In the genomic region with DNA sequence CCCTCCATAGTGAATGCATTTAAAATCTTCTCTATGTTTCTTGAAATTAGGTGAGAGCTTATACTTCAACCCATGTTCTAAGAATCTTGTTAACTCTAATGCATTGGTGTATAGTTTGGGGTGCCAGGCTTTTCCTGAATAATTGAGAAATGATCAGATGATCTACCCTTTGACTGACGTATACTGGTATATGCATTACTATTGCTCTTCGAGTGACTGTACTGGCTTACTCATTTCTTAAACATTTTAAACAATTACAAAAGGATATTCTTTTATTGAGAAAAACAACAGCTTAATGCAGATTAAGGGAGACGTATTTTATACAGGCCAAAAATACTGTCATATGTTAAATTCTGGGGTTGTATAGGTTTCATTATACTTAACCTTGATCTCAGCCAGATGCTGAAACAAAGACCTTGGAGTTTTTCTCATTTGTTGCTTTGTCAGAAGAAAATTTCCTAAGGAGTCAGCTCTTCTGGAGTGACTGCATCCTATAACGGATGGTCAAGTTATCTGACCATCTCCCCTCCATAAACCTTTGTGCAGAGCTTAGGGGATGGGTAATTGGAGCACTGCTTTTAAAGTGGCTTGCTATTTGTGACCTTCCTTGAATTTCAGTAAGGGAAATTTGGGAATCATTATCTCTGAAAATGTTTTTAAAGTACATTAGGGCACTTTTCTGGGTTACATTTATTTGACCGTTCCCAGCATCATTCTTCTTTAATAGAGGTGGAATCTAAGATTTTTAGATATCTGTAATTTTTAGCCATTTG, we compare ENCODE assay signal across 1 cellular context.
TF ChIP-seq lines count a peak whose summit lies in the region.

No MANE protein-coding gene starts in this region.

TF ChIP-seq in SK-N-SH, 30 proteins besides CTCF, POLR2A, EP300 and RAD21 (continued from another document):
- TF ChIP-seq, protein P1, sequence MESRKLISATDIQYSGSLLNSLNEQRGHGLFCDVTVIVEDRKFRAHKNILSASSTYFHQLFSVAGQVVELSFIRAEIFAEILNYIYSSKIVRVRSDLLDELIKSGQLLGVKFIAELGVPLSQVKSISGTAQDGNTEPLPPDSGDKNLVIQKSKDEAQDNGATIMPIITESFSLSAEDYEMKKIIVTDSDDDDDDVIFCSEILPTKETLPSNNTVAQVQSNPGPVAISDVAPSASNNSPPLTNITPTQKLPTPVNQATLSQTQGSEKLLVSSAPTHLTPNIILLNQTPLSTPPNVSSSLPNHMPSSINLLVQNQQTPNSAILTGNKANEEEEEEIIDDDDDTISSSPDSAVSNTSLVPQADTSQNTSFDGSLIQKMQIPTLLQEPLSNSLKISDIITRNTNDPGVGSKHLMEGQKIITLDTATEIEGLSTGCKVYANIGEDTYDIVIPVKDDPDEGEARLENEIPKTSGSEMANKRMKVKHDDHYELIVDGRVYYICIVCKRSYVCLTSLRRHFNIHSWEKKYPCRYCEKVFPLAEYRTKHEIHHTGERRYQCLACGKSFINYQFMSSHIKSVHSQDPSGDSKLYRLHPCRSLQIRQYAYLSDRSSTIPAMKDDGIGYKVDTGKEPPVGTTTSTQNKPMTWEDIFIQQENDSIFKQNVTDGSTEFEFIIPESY (IDR thresholded peaks at IDR 0.05; ENCODE audit: borderline replicate concordance, low read depth): no peak
- TF ChIP-seq FOXM1 (IDR thresholded peaks at IDR 0.05; ENCODE audit: low read depth): 0 out of 2 replicates have a peak, but pooled peaks have one; percentile 25
- no peak; the same call in none of the 2 replicates for TF ChIP-seq TCF12 (IDR thresholded peaks at IDR 0.05)
- TF ChIP-seq, protein P2, sequence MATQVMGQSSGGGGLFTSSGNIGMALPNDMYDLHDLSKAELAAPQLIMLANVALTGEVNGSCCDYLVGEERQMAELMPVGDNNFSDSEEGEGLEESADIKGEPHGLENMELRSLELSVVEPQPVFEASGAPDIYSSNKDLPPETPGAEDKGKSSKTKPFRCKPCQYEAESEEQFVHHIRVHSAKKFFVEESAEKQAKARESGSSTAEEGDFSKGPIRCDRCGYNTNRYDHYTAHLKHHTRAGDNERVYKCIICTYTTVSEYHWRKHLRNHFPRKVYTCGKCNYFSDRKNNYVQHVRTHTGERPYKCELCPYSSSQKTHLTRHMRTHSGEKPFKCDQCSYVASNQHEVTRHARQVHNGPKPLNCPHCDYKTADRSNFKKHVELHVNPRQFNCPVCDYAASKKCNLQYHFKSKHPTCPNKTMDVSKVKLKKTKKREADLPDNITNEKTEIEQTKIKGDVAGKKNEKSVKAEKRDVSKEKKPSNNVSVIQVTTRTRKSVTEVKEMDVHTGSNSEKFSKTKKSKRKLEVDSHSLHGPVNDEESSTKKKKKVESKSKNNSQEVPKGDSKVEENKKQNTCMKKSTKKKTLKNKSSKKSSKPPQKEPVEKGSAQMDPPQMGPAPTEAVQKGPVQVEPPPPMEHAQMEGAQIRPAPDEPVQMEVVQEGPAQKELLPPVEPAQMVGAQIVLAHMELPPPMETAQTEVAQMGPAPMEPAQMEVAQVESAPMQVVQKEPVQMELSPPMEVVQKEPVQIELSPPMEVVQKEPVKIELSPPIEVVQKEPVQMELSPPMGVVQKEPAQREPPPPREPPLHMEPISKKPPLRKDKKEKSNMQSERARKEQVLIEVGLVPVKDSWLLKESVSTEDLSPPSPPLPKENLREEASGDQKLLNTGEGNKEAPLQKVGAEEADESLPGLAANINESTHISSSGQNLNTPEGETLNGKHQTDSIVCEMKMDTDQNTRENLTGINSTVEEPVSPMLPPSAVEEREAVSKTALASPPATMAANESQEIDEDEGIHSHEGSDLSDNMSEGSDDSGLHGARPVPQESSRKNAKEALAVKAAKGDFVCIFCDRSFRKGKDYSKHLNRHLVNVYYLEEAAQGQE (IDR thresholded peaks at IDR 0.05; ENCODE audit: low read depth, low read length): no peak
- TF ChIP-seq, protein P3, sequence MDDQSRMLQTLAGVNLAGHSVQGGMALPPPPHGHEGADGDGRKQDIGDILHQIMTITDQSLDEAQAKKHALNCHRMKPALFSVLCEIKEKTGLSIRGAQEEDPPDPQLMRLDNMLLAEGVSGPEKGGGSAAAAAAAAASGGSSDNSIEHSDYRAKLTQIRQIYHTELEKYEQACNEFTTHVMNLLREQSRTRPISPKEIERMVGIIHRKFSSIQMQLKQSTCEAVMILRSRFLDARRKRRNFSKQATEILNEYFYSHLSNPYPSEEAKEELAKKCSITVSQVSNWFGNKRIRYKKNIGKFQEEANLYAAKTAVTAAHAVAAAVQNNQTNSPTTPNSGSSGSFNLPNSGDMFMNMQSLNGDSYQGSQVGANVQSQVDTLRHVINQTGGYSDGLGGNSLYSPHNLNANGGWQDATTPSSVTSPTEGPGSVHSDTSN (IDR thresholded peaks at IDR 0.05): 0 out of 2 replicates have a peak, but pooled peaks have one; percentile 17
- TF ChIP-seq JUND (IDR thresholded peaks at IDR 0.05): peak; percentile 64; the same call in 1 of the 2 replicates
